1 cellular context compared by ENCODE assay signal in genomic region chr6:151069641-151070040, GRCh38.
TF ChIP-seq lines count a peak whose summit lies in the region.

No MANE protein-coding gene starts in this region.

TF ChIP-seq in HepG2, 621 proteins besides CTCF, POLR2A, EP300 and RAD21 (continued from another document):
- TF ChIP-seq, protein P1, sequence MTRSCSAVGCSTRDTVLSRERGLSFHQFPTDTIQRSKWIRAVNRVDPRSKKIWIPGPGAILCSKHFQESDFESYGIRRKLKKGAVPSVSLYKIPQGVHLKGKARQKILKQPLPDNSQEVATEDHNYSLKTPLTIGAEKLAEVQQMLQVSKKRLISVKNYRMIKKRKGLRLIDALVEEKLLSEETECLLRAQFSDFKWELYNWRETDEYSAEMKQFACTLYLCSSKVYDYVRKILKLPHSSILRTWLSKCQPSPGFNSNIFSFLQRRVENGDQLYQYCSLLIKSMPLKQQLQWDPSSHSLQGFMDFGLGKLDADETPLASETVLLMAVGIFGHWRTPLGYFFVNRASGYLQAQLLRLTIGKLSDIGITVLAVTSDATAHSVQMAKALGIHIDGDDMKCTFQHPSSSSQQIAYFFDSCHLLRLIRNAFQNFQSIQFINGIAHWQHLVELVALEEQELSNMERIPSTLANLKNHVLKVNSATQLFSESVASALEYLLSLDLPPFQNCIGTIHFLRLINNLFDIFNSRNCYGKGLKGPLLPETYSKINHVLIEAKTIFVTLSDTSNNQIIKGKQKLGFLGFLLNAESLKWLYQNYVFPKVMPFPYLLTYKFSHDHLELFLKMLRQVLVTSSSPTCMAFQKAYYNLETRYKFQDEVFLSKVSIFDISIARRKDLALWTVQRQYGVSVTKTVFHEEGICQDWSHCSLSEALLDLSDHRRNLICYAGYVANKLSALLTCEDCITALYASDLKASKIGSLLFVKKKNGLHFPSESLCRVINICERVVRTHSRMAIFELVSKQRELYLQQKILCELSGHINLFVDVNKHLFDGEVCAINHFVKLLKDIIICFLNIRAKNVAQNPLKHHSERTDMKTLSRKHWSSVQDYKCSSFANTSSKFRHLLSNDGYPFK (CRISPR knock-in tag; IDR thresholded peaks at IDR 0.05; ENCODE audit: borderline replicate concordance): 0 out of 2 replicates have a peak, but pooled peaks have one; percentile 28
- TF ChIP-seq, protein P2, sequence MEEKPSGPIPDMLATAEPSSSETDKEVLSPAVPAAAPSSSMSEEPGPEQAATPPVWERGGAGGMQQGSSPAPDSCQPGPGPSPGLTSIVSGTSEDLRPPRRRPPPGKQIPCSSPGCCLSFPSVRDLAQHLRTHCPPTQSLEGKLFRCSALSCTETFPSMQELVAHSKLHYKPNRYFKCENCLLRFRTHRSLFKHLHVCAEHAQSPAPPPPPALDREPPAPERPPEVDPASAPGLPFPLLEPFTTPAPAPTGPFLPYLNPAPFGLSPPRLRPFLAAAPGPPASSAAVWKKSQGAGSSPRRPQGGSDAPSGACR (CRISPR knock-in tag; IDR thresholded peaks at IDR 0.05): no peak
- TF ChIP-seq GTF3A (CRISPR knock-in tag; conservative IDR thresholded peaks at IDR 0.05) (no peak), GTF2F1 (IDR thresholded peaks at IDR 0.05; ENCODE audit: low read length) (no peak), ATF1 (CRISPR knock-in tag; IDR thresholded peaks at IDR 0.05) (no peak), ZNF33B (CRISPR knock-in tag; IDR thresholded peaks at IDR 0.05) (no peak), SRF (IDR thresholded peaks at IDR 0.05; ENCODE audit: low read depth, low read length) (no peak), RBAK (CRISPR knock-in tag; IDR thresholded peaks at IDR 0.05) (no peak), ELF1 (CRISPR knock-in tag; IDR thresholded peaks at IDR 0.05) (no peak), HDAC2 (CRISPR knock-in tag; IDR thresholded peaks at IDR 0.05) (peak; percentile 21; the same call in 1 of the 2 replicates), ARNT (IDR thresholded peaks at IDR 0.05) (no peak), ZNF784 (CRISPR knock-in tag; IDR thresholded peaks at IDR 0.05; ENCODE audit: borderline replicate concordance) (no peak), SAP130 (CRISPR knock-in tag; IDR thresholded peaks at IDR 0.05; ENCODE audit: low read depth) (peak; percentile 17; the same call in 1 of the 2 replicates), PHF21A (CRISPR knock-in tag; IDR thresholded peaks at IDR 0.05) (no peak), ZNF331 (CRISPR knock-in tag; IDR thresholded peaks at IDR 0.05) (no peak), FOXJ3 (CRISPR knock-in tag; IDR thresholded peaks at IDR 0.05; ENCODE audit: borderline replicate concordance) (no peak), DZIP1 (CRISPR knock-in tag; IDR thresholded peaks at IDR 0.05) (no peak), NFIC (IDR thresholded peaks at IDR 0.05; ENCODE audit: low read length) (no peak), THAP11 (CRISPR knock-in tag; IDR thresholded peaks at IDR 0.05) (0 out of 2 replicates have a peak, but pooled peaks have one; percentile 19), ZSCAN25 (CRISPR knock-in tag; IDR thresholded peaks at IDR 0.05) (no peak), RFX3 (CRISPR knock-in tag; IDR thresholded peaks at IDR 0.05) (no peak), HOXA5 (CRISPR knock-in tag; IDR thresholded peaks at IDR 0.05) (no peak), ZMYM2 (CRISPR knock-in tag; IDR thresholded peaks at IDR 0.05) (no peak), CEBPG (CRISPR knock-in tag; IDR thresholded peaks at IDR 0.05) (no peak), RFXANK (CRISPR knock-in tag; IDR thresholded peaks at IDR 0.05) (no peak), ATF6 (CRISPR knock-in tag; conservative IDR thresholded peaks at IDR 0.05) (no peak), ZMYM4 (CRISPR knock-in tag; IDR thresholded peaks at IDR 0.05) (peak; percentile 54; the same call in 1 of the 2 replicates), ZNF264 (CRISPR knock-in tag; IDR thresholded peaks at IDR 0.05) (no peak), SIN3A (IDR thresholded peaks at IDR 0.05; ENCODE audit: borderline replicate concordance, low read depth, low read length) (no peak), SNRNP70 (IDR thresholded peaks at IDR 0.05; ENCODE audit: low read depth, low read length) (no peak), ZNF800 (CRISPR knock-in tag; IDR thresholded peaks at IDR 0.05) (0 out of 2 replicates have a peak, but pooled peaks have one; percentile 38), ZNF724P (CRISPR knock-in tag; IDR thresholded peaks at IDR 0.05; ENCODE audit: borderline replicate concordance) (no peak)
- TF ChIP-seq, protein P3, sequence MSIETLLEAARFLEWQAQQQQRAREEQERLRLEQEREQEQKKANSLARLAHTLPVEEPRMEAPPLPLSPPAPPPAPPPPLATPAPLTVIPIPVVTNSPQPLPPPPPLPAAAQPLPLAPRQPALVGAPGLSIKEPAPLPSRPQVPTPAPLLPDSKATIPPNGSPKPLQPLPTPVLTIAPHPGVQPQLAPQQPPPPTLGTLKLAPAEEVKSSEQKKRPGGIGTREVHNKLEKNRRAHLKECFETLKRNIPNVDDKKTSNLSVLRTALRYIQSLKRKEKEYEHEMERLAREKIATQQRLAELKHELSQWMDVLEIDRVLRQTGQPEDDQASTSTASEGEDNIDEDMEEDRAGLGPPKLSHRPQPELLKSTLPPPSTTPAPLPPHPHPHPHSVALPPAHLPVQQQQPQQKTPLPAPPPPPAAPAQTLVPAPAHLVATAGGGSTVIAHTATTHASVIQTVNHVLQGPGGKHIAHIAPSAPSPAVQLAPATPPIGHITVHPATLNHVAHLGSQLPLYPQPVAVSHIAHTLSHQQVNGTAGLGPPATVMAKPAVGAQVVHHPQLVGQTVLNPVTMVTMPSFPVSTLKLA (IDR thresholded peaks at IDR 0.05): no peak
TF ChIP-seq in HepG2: peak in this region for 30.
